ENCODE assay signal across 29 cellular contexts in genomic region chr3:196197524-196197923, GRCh38. TPM values are rescaled to one million over a fixed set of nuclear protein-coding genes. Genes with fewer than 3 reads are reported as not detected.
"Had no signal": no experiment of that assay in that cellular context is flagged by ENCODE, and none has a peak within 500 bp of the region (broad histone marks: within the 10 kb centered on the region; RNA-seq: fewer than 3 reads in every experiment).

No MANE protein-coding gene starts in this region.

- H3K4me1 ChIP-seq: vagina had no signal

- H3K27ac ChIP-seq: epithelial cell of prostate, esophagus muscularis mucosa, gastrocnemius medialis, heart right ventricle, pancreas, psoas muscle, right lobe of liver, tibial nerve, upper lobe of right lung, vagina had no signal

- H3K4me3 ChIP-seq: esophagus muscularis mucosa, gastrocnemius medialis, heart right ventricle, mucosa of descending colon, pancreas, psoas muscle, right lobe of liver, testis, tibial nerve, upper lobe of right lung, vagina had no signal

- H3K27me3 Mint-ChIP-seq: dendritic cell treated with granulocyte-macrophage colony-stimulating factor and Interleukin-4, amounts not matched to agents 40 ng/mL and 50 ng/mL, for 4 days; effector memory CD8-positive, alpha-beta T cell; naive thymus-derived CD8-positive, alpha-beta T cell; stimulated activated memory B cell treated with anti-CD40 and anti-IgM and Interleukin-4, amounts not matched to agents 10 μg/mL and 1 μg/mL and 100 μg/mL, for 72 hours; stimulated activated naive CD8-positive, alpha-beta T cell treated with anti-CD3 and anti-CD28 coated beads, Interleukin-15, amount 100 ng/mL, for 72 hours had no signal

- H3K27ac Mint-ChIP-seq: dendritic cell treated with granulocyte-macrophage colony-stimulating factor and Interleukin-4, amounts not matched to agents 40 ng/mL and 50 ng/mL, for 4 days; effector memory CD8-positive, alpha-beta T cell had no signal

- H3K9me3 ChIP-seq: esophagus muscularis mucosa, gastrocnemius medialis, heart right ventricle, mucosa of descending colon, pancreas, psoas muscle, right lobe of liver, testis, tibial nerve, upper lobe of right lung, vagina had no signal

- H3K36me3 ChIP-seq: esophagus muscularis mucosa, gastrocnemius medialis, heart right ventricle, pancreas, right lobe of liver, tibial nerve, upper lobe of right lung, vagina had no signal

- DNase-seq: effector memory CD8-positive, alpha-beta T cell; gastrocnemius medialis; heart right ventricle; hypothalamus; left cardiac atrium; left ventricle myocardium superior; naive thymus-derived CD8-positive, alpha-beta T cell; pancreas; retina; stimulated activated CD4-positive, alpha-beta T cell treated with anti-CD3 and anti-CD28 coated beads, Interleukin-15, amount 100 ng/mL, for 24 hours; stimulated activated CD4-positive, alpha-beta T cell treated with anti-CD3 and anti-CD28 coated beads, Interleukin-1b, Interleukin-23, amount 100 ng/mL, for 48 hours; stimulated activated CD4-positive, alpha-beta T cell treated with anti-CD3 and anti-CD28 coated beads, Interleukin-4, amount 100 ng/mL, for 24 hours; stimulated activated naive CD8-positive, alpha-beta T cell treated with anti-CD3 and anti-CD28 coated beads, Interleukin-15, amount 100 ng/mL, for 72 hours; testis; upper lobe of right lung had no signal

- H3K27me3 ChIP-seq: gastrocnemius medialis, pancreas, right lobe of liver, testis, tibial nerve, upper lobe of right lung, vagina had no signal

- H3K4me3 Mint-ChIP-seq: dendritic cell treated with granulocyte-macrophage colony-stimulating factor and Interleukin-4, amounts not matched to agents 40 ng/mL and 50 ng/mL, for 4 days; effector memory CD8-positive, alpha-beta T cell; naive thymus-derived CD8-positive, alpha-beta T cell; stimulated activated memory B cell treated with anti-CD40 and anti-IgM and Interleukin-4, amounts not matched to agents 10 μg/mL and 1 μg/mL and 100 μg/mL, for 72 hours; stimulated activated naive CD8-positive, alpha-beta T cell treated with anti-CD3 and anti-CD28 coated beads, Interleukin-15, amount 100 ng/mL, for 72 hours had no signal

- H3K36me3 Mint-ChIP-seq: naive thymus-derived CD8-positive, alpha-beta T cell; stimulated activated memory B cell treated with anti-CD40 and anti-IgM and Interleukin-4, amounts not matched to agents 10 μg/mL and 1 μg/mL and 100 μg/mL, for 72 hours had no signal

- ATAC-seq: effector memory CD8-positive, alpha-beta T cell; gastrocnemius medialis; heart right ventricle; left cardiac atrium; left ventricle myocardium superior; mucosa of descending colon; right lobe of liver; stimulated activated memory B cell treated with anti-CD40 and anti-IgM and Interleukin-4, amounts not matched to agents 10 μg/mL and 1 μg/mL and 100 μg/mL, for 72 hours; stimulated activated naive CD8-positive, alpha-beta T cell treated with anti-CD3 and anti-CD28 coated beads, Interleukin-15, amount 100 ng/mL, for 72 hours; upper lobe of right lung had no signal

- H3K9me3 Mint-ChIP-seq: dendritic cell treated with granulocyte-macrophage colony-stimulating factor and Interleukin-4, amounts not matched to agents 40 ng/mL and 50 ng/mL, for 4 days; effector memory CD8-positive, alpha-beta T cell; naive thymus-derived CD8-positive, alpha-beta T cell; stimulated activated memory B cell treated with anti-CD40 and anti-IgM and Interleukin-4, amounts not matched to agents 10 μg/mL and 1 μg/mL and 100 μg/mL, for 72 hours; stimulated activated naive CD8-positive, alpha-beta T cell treated with anti-CD3 and anti-CD28 coated beads, Interleukin-15, amount 100 ng/mL, for 72 hours had no signal

RNA-seq across cellular contexts. Expression of gene ZDHHC19, which starts 13.7 kb away (rescaled TPM):
- total RNA-seq: esophagus muscularis mucosa; fibroblast of villous mesenchyme; gastrocnemius medialis; left cardiac atrium; left ventricle myocardium superior; lung microvascular endothelial cell; mucosa of descending colon; naive thymus-derived CD8-positive, alpha-beta T cell; subcutaneous adipose tissue; tibial nerve; upper lobe of right lung; vagina had no signal
- polyA plus RNA-seq: keratinocyte, pancreas had no signal

RNA-seq across cellular contexts. Expression of gene SLC51A, which starts 18.8 kb away (rescaled TPM):
- total RNA-seq: esophagus muscularis mucosa; fibroblast of villous mesenchyme; left ventricle myocardium superior; lung microvascular endothelial cell; naive thymus-derived CD8-positive, alpha-beta T cell; subcutaneous adipose tissue; upper lobe of right lung had no signal
- polyA plus RNA-seq: keratinocyte, neural cell had no signal
